Comparison of ENCODE assay signal across 14 cellular contexts in the genomic region with DNA sequence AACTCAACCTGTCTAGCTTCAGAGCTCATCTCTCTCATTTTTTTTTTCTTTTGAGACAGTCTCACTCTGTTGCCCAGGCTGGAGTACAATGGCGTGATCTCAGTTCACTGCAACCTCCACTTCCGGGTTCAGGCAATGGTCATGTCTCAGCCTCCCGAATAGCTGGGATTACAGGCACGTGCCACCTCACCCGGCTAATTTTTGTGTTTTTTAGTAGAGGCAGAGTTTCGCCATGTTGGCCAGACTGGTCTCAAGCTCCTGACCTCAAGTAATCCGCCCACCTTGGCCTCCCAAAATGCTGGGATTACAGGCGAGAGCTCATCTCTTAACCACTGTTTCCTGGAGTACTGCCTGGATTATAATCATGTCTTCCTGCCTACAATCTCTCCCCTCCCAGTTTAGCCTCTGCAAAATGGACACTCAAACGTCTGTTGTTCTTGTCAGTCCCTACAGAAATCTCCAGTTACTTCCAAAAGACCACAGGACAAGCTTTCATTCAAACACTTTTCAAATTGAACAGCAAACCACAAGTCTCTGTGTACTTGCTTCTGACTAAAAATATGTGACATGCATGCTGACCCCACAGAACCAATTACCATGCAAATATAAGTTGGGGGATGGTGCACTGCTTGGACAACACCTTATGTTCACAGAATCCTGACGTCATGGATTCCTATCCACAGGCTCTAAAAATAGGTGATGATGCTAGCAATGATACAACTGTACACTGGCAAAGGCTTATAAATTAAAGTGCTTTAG.
DNase-seq lines count a peak whose midpoint lies in the region; ATAC-seq and TF ChIP-seq lines count a peak whose summit lies in the region.
"Had no signal": no experiment of that assay in that cellular context is flagged by ENCODE, and none has a peak within 500 bp of the region (broad histone marks: within the 10 kb centered on the region; RNA-seq: fewer than 3 reads in every experiment).

No MANE protein-coding gene starts in this region.

- TF ChIP-seq POLR2A in transverse colon (IDR thresholded peaks at IDR 0.05): no peak
- TF ChIP-seq POLR2A in esophagus muscularis mucosa (IDR thresholded peaks at IDR 0.05; ENCODE audit: low read depth): no peak

- no peaks in the 10 kb centered on the region for H3K9me3 Mint-ChIP-seq in activated T-cell treated with anti-CD3 and anti-CD28 coated beads, Interleukin-2, amount 50 U/mL, for 4 hours
- no peaks in the 10 kb centered on the region for H3K9me3 Mint-ChIP-seq in activated B cell treated with CpG ODN at 0.5 μM for 24 hours
- H3K9me3 Mint-ChIP-seq in stimulated activated effector memory CD8-positive, alpha-beta T cell treated with anti-CD3 and anti-CD28 coated beads, Interleukin-12 subunit alpha, Interleukin-12 subunit beta, amount 100 ng/mL, for 72 hours: no peaks in the 10 kb centered on the region

- no peaks in the 10 kb centered on the region for H3K27me3 Mint-ChIP-seq in activated T-cell treated with anti-CD3 and anti-CD28 coated beads, Interleukin-2, amount 50 U/mL, for 4 hours (ENCODE audit: low read depth)
- H3K27me3 Mint-ChIP-seq in activated B cell treated with CpG ODN at 0.5 μM for 24 hours: no peaks in the 10 kb centered on the region

- H3K4me3 Mint-ChIP-seq in activated T-cell treated with anti-CD3 and anti-CD28 coated beads, Interleukin-2, amount 50 U/mL, for 4 hours: peak overlapping the region; percentile 56
- peak overlapping the region; percentile 32 for H3K4me3 Mint-ChIP-seq in activated B cell treated with CpG ODN at 0.5 μM for 24 hours
- H3K4me3 Mint-ChIP-seq in stimulated activated effector memory CD8-positive, alpha-beta T cell treated with anti-CD3 and anti-CD28 coated beads, Interleukin-12 subunit alpha, Interleukin-12 subunit beta, amount 100 ng/mL, for 72 hours: peak overlapping the region; percentile 57

- in situ Hi-C loops in transverse colon (cut with MboI; ENCODE audit: low pct_ligation_motif_present in 1 of 4, low pct_unique_long_range_greater_than_20kb in 1 of 4, low sequenced_read_pairs in 3 of 4): no loop called here

- H3K4me1 Mint-ChIP-seq in activated T-cell treated with anti-CD3 and anti-CD28 coated beads, Interleukin-2, amount 50 U/mL, for 4 hours (ENCODE audit: low read depth): peaks cover 87% of the 10 kb centered on the region
- H3K4me1 Mint-ChIP-seq in activated B cell treated with CpG ODN at 0.5 μM for 24 hours: peaks cover 90% of the 10 kb centered on the region
- H3K4me1 Mint-ChIP-seq in stimulated activated effector memory CD8-positive, alpha-beta T cell treated with anti-CD3 and anti-CD28 coated beads, Interleukin-12 subunit alpha, Interleukin-12 subunit beta, amount 100 ng/mL, for 72 hours: peaks cover 92% of the 10 kb centered on the region

- no peaks in the 10 kb centered on the region for H3K9me3 ChIP-seq in transverse colon
- peaks cover 0 to 7% (median 0%) of the 10 kb centered on the region in 4 donors for H3K9me3 ChIP-seq in esophagus muscularis mucosa
- H3K9me3 ChIP-seq: body of pancreas had no signal

- TF ChIP-seq CTCF in activated B cell treated with CpG ODN at 0.5 μM for 24 hours (IDR thresholded peaks at IDR 0.05) (no peak), transverse colon (IDR thresholded peaks at IDR 0.05) (no peak), esophagus muscularis mucosa (IDR thresholded peaks at IDR 0.05) (no peak)

- peak overlapping the region; percentile 82 for H3K27ac Mint-ChIP-seq in activated B cell treated with CpG ODN at 0.5 μM for 24 hours
- peak overlapping the region; percentile 93 for H3K27ac Mint-ChIP-seq in stimulated activated effector memory CD8-positive, alpha-beta T cell treated with anti-CD3 and anti-CD28 coated beads, Interleukin-12 subunit alpha, Interleukin-12 subunit beta, amount 100 ng/mL, for 72 hours

- no peaks in the 10 kb centered on the region for H3K27me3 ChIP-seq in transverse colon
- H3K27me3 ChIP-seq in esophagus muscularis mucosa: no peaks in the 10 kb centered on the region
- H3K27me3 ChIP-seq: body of pancreas, esophagus squamous epithelium had no signal

- 67 to 70% methylated on average over 2 to 10 of the region's 10 CpGs for WGBS in transverse colon (ENCODE audit: low coverage in 1 of 2), 2 donors
- WGBS in esophagus muscularis mucosa: 67% methylated on average over 10 of the region's 10 CpGs

- no peak for DNase-seq in activated T-cell treated with anti-CD3 and anti-CD28 coated beads, Interleukin-2, amount 50 U/mL, for 4 hours
- DNase-seq in activated T-cell treated with anti-CD3 and anti-CD28 coated beads, Interleukin-2, amount 50 U/mL, for 1 hour: no peak
- DNase-seq in activated B cell treated with CpG ODN at 0.5 μM for 24 hours: no peak
- no peak for DNase-seq in stimulated activated effector memory CD8-positive, alpha-beta T cell treated with anti-CD3 and anti-CD28 coated beads, Interleukin-12 subunit alpha, Interleukin-12 subunit beta, amount 100 ng/mL, for 72 hours (ENCODE audit: low spot score in 2 of 2)
- no peak for DNase-seq in central memory CD4-positive, alpha-beta T cell
- DNase-seq in transverse colon: no peak
- no peak for DNase-seq in esophagus muscularis mucosa (ENCODE audit: extremely low spot score)
- DNase-seq: body of pancreas; esophagus squamous epithelium; NCI-H1436 treated with DMSO at 0.1 percent for 48 hours; occipital lobe; stimulated activated CD4-positive, alpha-beta T cell treated with anti-CD3 and anti-CD28 coated beads, Interleukin-4, amount 100 ng/mL, for 4 hours had no signal

- TF ChIP-seq EP300 in transverse colon (IDR thresholded peaks at IDR 0.05; ENCODE audit: low read depth) (no peak), esophagus muscularis mucosa (IDR thresholded peaks at IDR 0.05) (no peak)

- ATAC-seq in activated T-cell treated with anti-CD3 and anti-CD28 coated beads, Interleukin-2, amount 50 U/mL, for 4 hours: no peak
- ATAC-seq in HG02885 (IDR thresholded peaks at IDR 0.05; ENCODE audit: poor library complexity, unreplicated experiment) (peak; percentile 39), activated B cell treated with CpG ODN at 0.5 μM for 24 hours (ENCODE audit: low read depth) (no peak)
- ATAC-seq in stimulated activated effector memory CD8-positive, alpha-beta T cell treated with anti-CD3 and anti-CD28 coated beads, Interleukin-12 subunit alpha, Interleukin-12 subunit beta, amount 100 ng/mL, for 72 hours: peak; percentile 25
- ATAC-seq: body of pancreas had no signal

- POLR2A ChIA-PET in activated B cell treated with CpG ODN at 0.5 μM for 24 hours (lab: Charles Lee): interaction anchor here (0.6 to 1.1 kb wide), 3 partner anchors 18 to 99 kb away, joined by 3 to 4 read pairs (median 3); no protein-coding TSS in a partner anchor

- H3K36me3 ChIP-seq in transverse colon: no peaks in the 10 kb centered on the region
- no peaks in the 10 kb centered on the region for H3K36me3 ChIP-seq in esophagus muscularis mucosa
- H3K36me3 ChIP-seq: esophagus squamous epithelium had no signal

- peaks cover 7% of the 10 kb centered on the region for H3K36me3 Mint-ChIP-seq in activated T-cell treated with anti-CD3 and anti-CD28 coated beads, Interleukin-2, amount 50 U/mL, for 4 hours (ENCODE audit: insufficient read depth)
- H3K36me3 Mint-ChIP-seq in activated B cell treated with CpG ODN at 0.5 μM for 24 hours (ENCODE audit: low read depth): peaks cover 7% of the 10 kb centered on the region
- peaks cover 50% of the 10 kb centered on the region for H3K36me3 Mint-ChIP-seq in stimulated activated effector memory CD8-positive, alpha-beta T cell treated with anti-CD3 and anti-CD28 coated beads, Interleukin-12 subunit alpha, Interleukin-12 subunit beta, amount 100 ng/mL, for 72 hours

- CTCF ChIA-PET in activated B cell treated with CpG ODN at 0.5 μM for 24 hours (lab: Charles Lee): no interaction called here

- H3K4me3 ChIP-seq in transverse colon: no peak overlapping the region
- H3K4me3 ChIP-seq in esophagus muscularis mucosa: no peak overlapping the region
- H3K4me3 ChIP-seq: body of pancreas, esophagus squamous epithelium had no signal

- no peak overlapping the region for H3K27ac ChIP-seq in transverse colon
- H3K27ac ChIP-seq in esophagus muscularis mucosa (replicated peaks in 1 of 4): no peak overlapping the region
- H3K27ac ChIP-seq: body of pancreas, esophagus squamous epithelium, RWPE1 had no signal

- H3K4me1 ChIP-seq in transverse colon: peaks cover 0 to 3% (median 0%) of the 10 kb centered on the region in 4 donors
- H3K4me1 ChIP-seq in esophagus muscularis mucosa: no peaks in the 10 kb centered on the region
- H3K4me1 ChIP-seq: body of pancreas, esophagus squamous epithelium had no signal

- intact Hi-C loops in activated B cell treated with CpG ODN at 0.5 μM for 24 hours (cut with micrococcal nuclease) (no loop called here), transverse colon (cut with DNase I; ENCODE audit: low total_unique reads) (no loop called here), esophagus muscularis mucosa (cut with DNase I) (no loop called here)

Comparison
In these comparisons a context has a peak if more than half of its experiments do, and no peak if none do; other contexts are left out.
1. ATAC-seq: peak in HG02885 (single experiment) and stimulated activated effector memory CD8-positive, alpha-beta T cell treated with anti-CD3 and anti-CD28 coated beads, Interleukin-12 subunit alpha, Interleukin-12 subunit beta, amount 100 ng/mL, for 72 hours (single experiment); none in activated T-cell treated with anti-CD3 and anti-CD28 coated beads, Interleukin-2, amount 50 U/mL, for 4 hours (0 of 2) and activated B cell treated with CpG ODN at 0.5 μM for 24 hours (single experiment).
2. Peak in every context shown above with its lines, with median percentiles within 50 percentile points of each other: H3K4me3 Mint-ChIP-seq.